In the genomic region with DNA sequence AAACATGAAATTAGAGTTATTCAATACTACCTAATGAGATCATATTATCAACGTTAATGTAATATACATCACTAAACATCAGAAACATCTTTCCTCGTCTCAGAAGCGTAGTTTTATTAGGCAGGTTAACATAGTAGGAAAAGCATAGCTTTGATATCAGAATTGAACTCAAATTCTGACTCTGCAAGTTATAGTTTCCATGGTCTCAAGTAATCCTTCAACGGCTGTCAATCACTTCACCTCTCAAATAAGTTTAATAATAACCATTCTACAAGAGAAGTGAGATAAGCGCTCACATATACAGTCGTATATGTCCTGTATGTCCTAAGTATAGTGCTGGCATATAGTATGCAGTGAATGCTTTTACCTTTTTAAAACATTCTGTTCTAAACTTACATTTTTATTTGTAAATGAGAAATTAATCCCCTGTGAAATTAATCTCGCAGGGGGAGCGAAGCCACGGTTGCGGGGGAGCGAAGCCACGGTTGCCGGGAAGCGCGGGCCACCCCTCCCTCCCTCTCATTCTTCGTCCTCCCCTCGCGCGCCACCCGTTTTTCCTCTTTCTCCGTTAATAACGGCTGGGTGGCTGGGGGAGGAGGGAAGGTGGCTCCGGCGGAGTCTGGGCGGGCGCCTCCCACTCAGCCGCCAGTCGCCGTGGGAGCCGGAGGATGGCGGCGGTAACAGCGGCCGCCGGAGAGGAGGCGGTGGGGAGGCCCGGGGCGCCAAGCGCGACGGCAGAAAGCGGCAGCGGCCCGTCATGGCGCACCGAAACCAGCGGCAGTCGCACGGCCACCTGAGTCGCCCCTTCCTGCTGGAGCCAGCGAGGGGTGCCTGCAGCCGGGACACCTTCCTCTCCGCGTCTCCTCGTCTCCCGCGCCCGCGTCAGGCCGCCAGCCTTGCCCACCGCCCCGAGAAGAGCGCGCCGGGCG, we compare ENCODE assay signal across 8 cellular contexts.
DNase-seq lines count a peak whose midpoint lies in the region; ATAC-seq and TF ChIP-seq lines count a peak whose summit lies in the region.
"Not testable (repeated sequence)": the region's sequence is repeated elsewhere in the genome, so short reads cannot be mapped to it uniquely, and the experiment has no call there.

No MANE protein-coding gene starts in this region.

- peak overlapping the region; percentile 78; the same call in 1 of the 2 replicates for H3K23ac ChIP-seq in IMR-90 (ENCODE audit: low read depth, low read length)

- H3K36me3 ChIP-seq in ES-I3 (ENCODE audit: insufficient read depth, low read length); IMR-90 (ENCODE audit: control insufficient read depth, insufficient read depth, low read length); muscle layer of duodenum (ENCODE audit: control insufficient read depth in 1 of 2, insufficient read depth in 2 of 2, low read length in 2 of 2): not testable (repeated sequence)

- not testable (repeated sequence) for H3K27ac Mint-ChIP-seq in stimulated activated naive CD8-positive, alpha-beta T cell treated with anti-CD3 and anti-CD28 coated beads, Interleukin-15, amount 100 ng/mL, for 72 hours

- H3K9me3 ChIP-seq in ES-I3 (ENCODE audit: control insufficient read depth, insufficient read depth, low read length); IMR-90 (ENCODE audit: control insufficient read depth, insufficient read depth, low read length); muscle layer of duodenum (ENCODE audit: control insufficient read depth in 1 of 2, low read length in 2 of 2): not testable (repeated sequence)

- not testable (repeated sequence) for H4K20me1 ChIP-seq in IMR-90 (ENCODE audit: insufficient read depth, low read length)

- not testable (repeated sequence) for H2BK15ac ChIP-seq in IMR-90 (ENCODE audit: low read depth, low read length)

- H3K9me1 ChIP-seq in IMR-90 (ENCODE audit: insufficient read depth, low read length): not testable (repeated sequence)

- H3K4ac ChIP-seq in IMR-90 (ENCODE audit: low read depth, low read length): 0 out of 2 replicates have a peak overlapping the region, but pooled peaks have one; percentile 50

- peak overlapping the region in 1 of 2 experiments; percentile 50; a peak in 1 of 4 replicates for H4K8ac ChIP-seq in IMR-90 (ENCODE audit: low read depth in 2 of 2, low read length in 2 of 2)

- H2BK20ac ChIP-seq in IMR-90 (ENCODE audit: low read depth, low read length): not testable (repeated sequence)

- not testable (repeated sequence) for TF ChIP-seq RAD21 in IMR-90 (IDR thresholded peaks at IDR 0.05; ENCODE audit: low read length)

- H3K27me3 Mint-ChIP-seq in stimulated activated naive CD8-positive, alpha-beta T cell treated with anti-CD3 and anti-CD28 coated beads, Interleukin-15, amount 100 ng/mL, for 72 hours: peaks cover 53% of the 10 kb centered on the region

- peak; percentile 33 for DNase-seq in GOT3 (lab: John Stamatoyannopoulos, UW)
- DNase-seq in IMR-90: peak; percentile 21
- peak; percentile 65 for DNase-seq in RPMI7951 (ENCODE audit: low read depth)
- peak; percentile 33 for DNase-seq in activated gamma-delta T cell (lab: John Stamatoyannopoulos, UW)
- DNase-seq in fibroblast of the aortic adventitia (ENCODE audit: low read depth): peak; percentile 23
- DNase-seq in stimulated activated naive CD8-positive, alpha-beta T cell treated with anti-CD3 and anti-CD28 coated beads, Interleukin-15, amount 100 ng/mL, for 72 hours: peak; percentile 44 to 56

- H3K79me1 ChIP-seq in IMR-90 (ENCODE audit: low read depth in 1 of 2, low read length in 2 of 2): not testable (repeated sequence)

- TF ChIP-seq POLR2A in IMR-90 (IDR thresholded peaks at IDR 0.05; ENCODE audit: low read depth, low read length): not testable (repeated sequence)

- CTCF ChIA-PET in IMR-90 (lab: Yijun Ruan, JAX): not testable (repeated sequence)

- intact Hi-C loops in IMR-90 (cut with micrococcal nuclease): loop anchor here (1.0 to 5.0 kb wide), 2 partner anchors 145 to 237 kb away; partner anchors contain the start of gene LSM5

- not testable (repeated sequence) for H3K4me1 Mint-ChIP-seq in stimulated activated naive CD8-positive, alpha-beta T cell treated with anti-CD3 and anti-CD28 coated beads, Interleukin-15, amount 100 ng/mL, for 72 hours

- H3K4me3 ChIP-seq in IMR-90 (ENCODE audit: insufficient read depth, low read depth, low read length) (peak overlapping the region; percentile 100), fibroblast of the aortic adventitia (ENCODE audit: low read depth, low read length) (peak overlapping the region; percentile 74), muscle layer of duodenum (ENCODE audit: low read depth in 1 of 2, low read length in 2 of 2) (peak overlapping the region; percentile 42 to 72)

- BruUV-seq in IMR-90 (replicated peaks; lab: Mats Ljungman, UMichigan): not testable (repeated sequence)

- in situ Hi-C loops in IMR-90 (cut with MboI; ENCODE audit: low sequenced_read_pairs): not testable (repeated sequence)

- H3K27ac ChIP-seq in IMR-90 (ENCODE audit: insufficient read depth, low read length): peak overlapping the region; percentile 87
- H3K27ac ChIP-seq in muscle layer of duodenum (ENCODE audit: low read length): not testable (repeated sequence)

- not testable (repeated sequence) for H3K18ac ChIP-seq in IMR-90 (ENCODE audit: low read depth, low read length)

- H3K4me2 ChIP-seq in IMR-90 (ENCODE audit: low read depth, low read length): peak overlapping the region; percentile 69

- H3K14ac ChIP-seq in IMR-90 (replicated peaks; ENCODE audit: low read depth, low read length): not testable (repeated sequence)

- H3K4me3 Mint-ChIP-seq in stimulated activated naive CD8-positive, alpha-beta T cell treated with anti-CD3 and anti-CD28 coated beads, Interleukin-15, amount 100 ng/mL, for 72 hours: peak overlapping the region; percentile 81 to 84

- H3K9me3 Mint-ChIP-seq in stimulated activated naive CD8-positive, alpha-beta T cell treated with anti-CD3 and anti-CD28 coated beads, Interleukin-15, amount 100 ng/mL, for 72 hours: not testable (repeated sequence)

- not testable (repeated sequence) for TF ChIP-seq CTCF in IMR-90 (conservative IDR thresholded peaks at IDR 0.05; ENCODE audit: low read depth, low read length); fibroblast of the aortic adventitia (IDR thresholded peaks at IDR 0.05; ENCODE audit: insufficient read depth, low read length)

- not testable (repeated sequence) for H2AK5ac ChIP-seq in IMR-90 (ENCODE audit: low read depth, low read length)

- 0% methylated on average over 1 of the region's 66 CpGs; no CpG with 5 or more reads in 1 of the 2 experiments for WGBS in IMR-90 (ENCODE audit: extremely low coverage in 2 of 2, insufficient read length in 1 of 2), 2 experiments

- not testable (repeated sequence) for H4K5ac ChIP-seq in IMR-90 (ENCODE audit: low read depth, low read length)

- peak; percentile 73 for ATAC-seq in IMR-90 (ENCODE audit: low read depth)
- ATAC-seq in stimulated activated naive CD8-positive, alpha-beta T cell treated with anti-CD3 and anti-CD28 coated beads, Interleukin-15, amount 100 ng/mL, for 72 hours: peak; percentile 68

- H3K4me1 ChIP-seq in ES-I3 (ENCODE audit: insufficient read depth, low read length); IMR-90 (ENCODE audit: control insufficient read depth, insufficient read depth, low read length); muscle layer of duodenum (ENCODE audit: control insufficient read depth in 1 of 2, insufficient read depth in 2 of 2, low read length in 2 of 2): not testable (repeated sequence)

- peak overlapping the region; percentile 28 for H2AK9ac ChIP-seq in IMR-90 (replicated peaks; ENCODE audit: low read depth, low read length, poor library complexity)

- H2BK5ac ChIP-seq in IMR-90 (ENCODE audit: low read depth, low read length, poor library complexity, severe bottlenecking): peak overlapping the region; percentile 72

- POLR2A ChIA-PET in IMR-90 (lab: Charles Lee; ENCODE audit: unreplicated experiment): not testable (repeated sequence)

- dilution Hi-C loops in IMR-90 (cut with HindIII; ENCODE audit: low sequenced_read_pairs, unreplicated experiment): not testable (repeated sequence)

- not testable (repeated sequence) for H3K27me3 ChIP-seq in IMR-90 (ENCODE audit: control insufficient read depth, insufficient read depth, low read length); muscle layer of duodenum (ENCODE audit: low read depth, low read length)

- H2BK120ac ChIP-seq in IMR-90 (ENCODE audit: low read depth, low read length): not testable (repeated sequence)

- H2AFZ ChIP-seq in IMR-90 (replicated peaks; ENCODE audit: low read length, poor library complexity): peak overlapping the region; percentile 85

- not testable (repeated sequence) for H4K91ac ChIP-seq in IMR-90 (ENCODE audit: insufficient read depth, low read depth, low read length)

- H3K9ac ChIP-seq in ES-I3 (ENCODE audit: low read depth, low read length) (peak overlapping the region; percentile 65), IMR-90 (ENCODE audit: low read depth, low read length) (peak overlapping the region; percentile 70)

- H3K56ac ChIP-seq in IMR-90 (ENCODE audit: extremely low read depth, insufficient read depth, low read length): not testable (repeated sequence)
